In the genomic region with DNA sequence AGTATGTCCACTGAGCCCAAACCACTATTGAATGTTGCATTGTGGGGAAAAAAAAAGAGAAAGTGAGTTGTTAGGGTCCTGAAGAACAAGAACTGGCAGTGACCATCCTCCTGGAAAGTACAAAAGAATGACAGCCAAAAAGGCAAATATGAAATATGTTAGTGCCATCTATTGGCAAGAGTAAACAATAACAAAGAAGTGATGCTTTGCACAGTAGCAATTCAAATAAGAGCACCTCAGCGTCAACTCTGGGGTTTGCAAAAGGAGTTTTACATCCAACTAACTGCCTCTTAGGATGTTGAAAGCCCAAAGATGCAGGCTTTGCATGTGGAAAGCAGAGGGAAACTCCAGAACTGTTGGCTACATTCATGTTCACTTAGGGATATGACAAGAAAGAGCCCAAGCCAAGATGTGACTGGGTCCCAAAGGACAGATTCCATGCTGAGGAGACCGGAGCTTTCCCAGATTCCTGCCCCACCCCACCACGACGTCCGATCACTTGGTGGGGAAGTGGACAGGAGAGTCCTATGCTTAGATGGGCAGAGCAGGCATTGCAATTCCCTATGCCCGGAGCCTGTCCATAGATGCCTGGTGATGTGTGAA, we compare ENCODE assay signal across 8 cellular contexts. TPM values are rescaled to one million over a fixed set of nuclear protein-coding genes. Genes with fewer than 3 reads are reported as not detected.
A peak's percentile ranks its signal among the peaks of the same experiment; 100 is the strongest.
DNase-seq lines count a peak whose midpoint lies in the region; ATAC-seq and TF ChIP-seq lines count a peak whose summit lies in the region.

No MANE protein-coding gene starts in this region.

- no peak overlapping the region for H3K4me3 Mint-ChIP-seq in activated CD8-positive, alpha-beta T cell treated with anti-CD3 and anti-CD28 coated beads, Interleukin-2, amount 10 ng/mL, durations not matched to agents 7 days and 5 days
- H3K4me3 Mint-ChIP-seq in endodermal cell = no peak overlapping the region

- no peak overlapping the region for H2AFZ ChIP-seq in mesenchymal stem cell (ENCODE audit: low read depth, low read length)

- DNase-seq in CD1c-positive myeloid dendritic cell (ENCODE audit: extremely low spot score) (peak; percentile 48), GM13976 (ENCODE audit: low spot score) (peak; percentile 61), HPDE6-E6E7 (ENCODE audit: extremely low spot score) (peak; percentile 35), mesenchymal stem cell (peak; percentile 31), NCI-H774 (lab: John Stamatoyannopoulos, UW) (no peak), NCI-H226 (no peak), endodermal cell (no peak)
- DNase-seq in activated CD8-positive, alpha-beta T cell treated with anti-CD3 and anti-CD28 coated beads, Interleukin-2, amount 10 ng/mL, durations not matched to agents 7 days and 5 days = peak; percentile 27

- POLR2A ChIA-PET in activated CD8-positive, alpha-beta T cell treated with anti-CD3 and anti-CD28 coated beads, Interleukin-2, amount 10 ng/mL, durations not matched to agents 7 days and 5 days (lab: Charles Lee) = interaction anchor here (1.4 kb wide), 1 partner anchor 24 kb away, joined by 4 read pairs; no protein-coding TSS in a partner anchor

- no peaks in the 10 kb centered on the region for H3K9me3 Mint-ChIP-seq in activated CD8-positive, alpha-beta T cell treated with anti-CD3 and anti-CD28 coated beads, Interleukin-2, amount 10 ng/mL, durations not matched to agents 7 days and 5 days (ENCODE audit: insufficient read depth)
- peaks cover 2% of the 10 kb centered on the region for H3K9me3 Mint-ChIP-seq in endodermal cell

- no peak overlapping the region for H3K9ac ChIP-seq in mesenchymal stem cell (ENCODE audit: low read length)
- no peak overlapping the region for H3K9ac ChIP-seq in endodermal cell (ENCODE audit: extremely low read depth, low read length, poor library complexity, severe bottlenecking)

- no peak overlapping the region for H2BK15ac ChIP-seq in mesenchymal stem cell (ENCODE audit: low read depth, poor library complexity, severe bottlenecking)

- no peak overlapping the region for H3K4me3 ChIP-seq in mesenchymal stem cell (ENCODE audit: insufficient read depth in 1 of 2, low read depth in 1 of 2, low read length in 2 of 2)
- H3K4me3 ChIP-seq in endodermal cell (ENCODE audit: low read length) = no peak overlapping the region

- H2AK5ac ChIP-seq in mesenchymal stem cell (ENCODE audit: low read length, severe bottlenecking) = no peak overlapping the region

- H3K4ac ChIP-seq in mesenchymal stem cell (ENCODE audit: low read depth in 1 of 2, low read length in 2 of 2) = no peak overlapping the region

- no peaks in the 10 kb centered on the region for H3K27me3 Mint-ChIP-seq in activated CD8-positive, alpha-beta T cell treated with anti-CD3 and anti-CD28 coated beads, Interleukin-2, amount 10 ng/mL, durations not matched to agents 7 days and 5 days (ENCODE audit: low read depth)
- peaks cover 19% of the 10 kb centered on the region for H3K27me3 Mint-ChIP-seq in endodermal cell (ENCODE audit: insufficient read depth)

- no peak overlapping the region for H2BK120ac ChIP-seq in mesenchymal stem cell (ENCODE audit: low read depth, low read length)

- in situ Hi-C loops in GM13976 (cut with MboI; ENCODE audit: low sequenced_read_pairs, unreplicated experiment) = loop anchor here (10.0 to 25.0 kb wide), 2 partner anchors 60 to 228 kb away; no protein-coding TSS in a partner anchor

- H3K4me1 Mint-ChIP-seq in activated CD8-positive, alpha-beta T cell treated with anti-CD3 and anti-CD28 coated beads, Interleukin-2, amount 10 ng/mL, durations not matched to agents 7 days and 5 days (ENCODE audit: low read depth) = peaks cover 82% of the 10 kb centered on the region
- H3K4me1 Mint-ChIP-seq in endodermal cell = peaks cover 5% of the 10 kb centered on the region

- CTCF ChIA-PET in activated CD8-positive, alpha-beta T cell treated with anti-CD3 and anti-CD28 coated beads, Interleukin-2, amount 10 ng/mL, durations not matched to agents 7 days and 5 days (lab: Charles Lee) = interaction anchor here (0.5 to 2.7 kb wide), 24 partner anchors 10 to 374 kb away, joined by 3 to 18 read pairs (median 4); a partner anchor contains a TSS

- H3K27ac ChIP-seq in mesenchymal stem cell (ENCODE audit: low read length, poor library complexity, severe bottlenecking) = no peak overlapping the region
- no peak overlapping the region for H3K27ac ChIP-seq in endodermal cell (ENCODE audit: low read depth, low read length)

- peak; percentile 61 for ATAC-seq in activated CD8-positive, alpha-beta T cell treated with anti-CD3 and anti-CD28 coated beads, Interleukin-2, amount 10 ng/mL, durations not matched to agents 7 days and 5 days

- no peak overlapping the region for H4K91ac ChIP-seq in mesenchymal stem cell (ENCODE audit: low read length)

- peak overlapping the region; percentile 75 for H3K27ac Mint-ChIP-seq in activated CD8-positive, alpha-beta T cell treated with anti-CD3 and anti-CD28 coated beads, Interleukin-2, amount 10 ng/mL, durations not matched to agents 7 days and 5 days
- H3K27ac Mint-ChIP-seq in endodermal cell = no peak overlapping the region

- TF ChIP-seq CTCF in GM13976 (IDR thresholded peaks at IDR 0.05; ENCODE audit: borderline replicate concordance, control extremely low read depth, extremely low read depth, insufficient read depth, missing control alignments) = no peak
- no peak for TF ChIP-seq CTCF in endodermal cell (conservative IDR thresholded peaks at IDR 0.05)

- H3K9me3 ChIP-seq in mesenchymal stem cell (ENCODE audit: control insufficient read depth, low read length) (no peaks in the 10 kb centered on the region), endodermal cell (ENCODE audit: control insufficient read depth, low read length) (no peaks in the 10 kb centered on the region)

- peaks cover 0 to 17% of the 10 kb centered on the region in 2 experiments for H3K27me3 ChIP-seq in mesenchymal stem cell (ENCODE audit: control insufficient read depth in 1 of 2, insufficient read depth in 1 of 2, low read length in 2 of 2)
- no peaks in the 10 kb centered on the region for H3K27me3 ChIP-seq in endodermal cell (ENCODE audit: control insufficient read depth, insufficient read depth, low read length, poor library complexity, severe bottlenecking)

- no peak overlapping the region for H2BK12ac ChIP-seq in mesenchymal stem cell (ENCODE audit: low read length in 2 of 2)

- H3K14ac ChIP-seq in mesenchymal stem cell (ENCODE audit: low read length in 2 of 2) = no peak overlapping the region

- H4K8ac ChIP-seq in mesenchymal stem cell (ENCODE audit: low read length) = no peak overlapping the region

- H3K18ac ChIP-seq in mesenchymal stem cell (ENCODE audit: low read depth in 1 of 2, low read length in 2 of 2) = no peak overlapping the region

- no peaks in the 10 kb centered on the region for H3K36me3 ChIP-seq in mesenchymal stem cell (ENCODE audit: control insufficient read depth in 1 of 2, insufficient read depth in 2 of 2, low read depth in 1 of 2, low read length in 2 of 2)
- H3K36me3 ChIP-seq in endodermal cell (ENCODE audit: control insufficient read depth, insufficient read depth, low read length) = no peaks in the 10 kb centered on the region

- 90% methylated on average over 6 of the region's 6 CpGs for WGBS in mesenchymal stem cell
- WGBS in endodermal cell (ENCODE audit: insufficient coverage in 1 of 2, insufficient read length in 1 of 2), 2 experiments = 85 to 88% methylated on average over 2 to 6 of the region's 6 CpGs

- peaks cover 1% of the 10 kb centered on the region for H3K4me1 ChIP-seq in mesenchymal stem cell (ENCODE audit: control insufficient read depth, insufficient read depth, low read depth, low read length)
- no peaks in the 10 kb centered on the region for H3K4me1 ChIP-seq in endodermal cell (ENCODE audit: control insufficient read depth, insufficient read depth, low read length)

- no peak overlapping the region for H3K23ac ChIP-seq in mesenchymal stem cell (ENCODE audit: low read length in 2 of 2)

- H3K36me3 Mint-ChIP-seq in activated CD8-positive, alpha-beta T cell treated with anti-CD3 and anti-CD28 coated beads, Interleukin-2, amount 10 ng/mL, durations not matched to agents 7 days and 5 days (ENCODE audit: low read depth) = peaks cover 67% of the 10 kb centered on the region
- no peaks in the 10 kb centered on the region for H3K36me3 Mint-ChIP-seq in endodermal cell (ENCODE audit: low read depth)

- no peaks in the 10 kb centered on the region for H3K79me1 ChIP-seq in mesenchymal stem cell (replicated peaks; ENCODE audit: low read length, poor library complexity, severe bottlenecking)

- no peak overlapping the region for H3K4me2 ChIP-seq in mesenchymal stem cell (ENCODE audit: low read length, poor library complexity, severe bottlenecking)

- no peak overlapping the region for H2BK5ac ChIP-seq in mesenchymal stem cell (ENCODE audit: low read depth, low read length, poor library complexity, severe bottlenecking)

RNA-seq across cellular contexts. Expression of a gene that starts 15.6 kb away (rescaled TPM):
- total RNA-seq in activated CD8-positive, alpha-beta T cell treated with anti-CD3 and anti-CD28 coated beads, Interleukin-2, amount 10 ng/mL, durations not matched to agents 7 days and 5 days = 10 to 100 TPM; 71.9 to 73.2 TPM
- polyA plus RNA-seq in mesenchymal stem cell (2013, experiment 1 of 2) = 6.6 TPM
- 6.3 TPM for polyA plus RNA-seq in mesenchymal stem cell (2013, experiment 2 of 2)
- 1 to 10 TPM; 4.8 to 7.7 TPM for total RNA-seq in endodermal cell
- polyA plus RNA-seq in endodermal cell (2013, experiment 1 of 2) = 2.1 TPM
- 2.0 TPM for polyA plus RNA-seq in endodermal cell (2013, experiment 2 of 2)

RNA-seq across cellular contexts. Expression of a gene that starts 40.2 kb away (rescaled TPM):
- 1,000 to 10,000 TPM; 4,520 to 4,885 TPM for total RNA-seq in activated CD8-positive, alpha-beta T cell treated with anti-CD3 and anti-CD28 coated beads, Interleukin-2, amount 10 ng/mL, durations not matched to agents 7 days and 5 days
- polyA plus RNA-seq in mesenchymal stem cell (2013, experiment 1 of 2) = 4,228 TPM
- polyA plus RNA-seq in mesenchymal stem cell (2013, experiment 2 of 2) = 4,226 TPM
- 1,000 to 10,000 TPM; 2,719 to 2,976 TPM for total RNA-seq in endodermal cell
- polyA plus RNA-seq in endodermal cell (2013, experiment 1 of 2) = 2,581 TPM
- 2,852 TPM for polyA plus RNA-seq in endodermal cell (2013, experiment 2 of 2)

Comparison
In these comparisons a context has a peak if more than half of its experiments do, and no peak if none do; other contexts are left out.
1. DNase-seq: peak in CD1c-positive myeloid dendritic cell (single experiment), GM13976 (single experiment), HPDE6-E6E7 (single experiment), activated CD8-positive, alpha-beta T cell treated with anti-CD3 and anti-CD28 coated beads, Interleukin-2, amount 10 ng/mL, durations not matched to agents 7 days and 5 days (single experiment) and mesenchymal stem cell (single experiment); none in NCI-H774 (single experiment), NCI-H226 (single experiment) and endodermal cell (single experiment).
2. RNA of a gene that starts 15.6 kb away (total RNA-seq): 71.9 to 73.2 TPM in activated CD8-positive, alpha-beta T cell treated with anti-CD3 and anti-CD28 coated beads, Interleukin-2, amount 10 ng/mL, durations not matched to agents 7 days and 5 days; 4.8 to 7.7 TPM in endodermal cell; every median in the first group is over 4 times any median in the second.